31 cellular contexts compared by ENCODE assay signal in the genomic region with DNA sequence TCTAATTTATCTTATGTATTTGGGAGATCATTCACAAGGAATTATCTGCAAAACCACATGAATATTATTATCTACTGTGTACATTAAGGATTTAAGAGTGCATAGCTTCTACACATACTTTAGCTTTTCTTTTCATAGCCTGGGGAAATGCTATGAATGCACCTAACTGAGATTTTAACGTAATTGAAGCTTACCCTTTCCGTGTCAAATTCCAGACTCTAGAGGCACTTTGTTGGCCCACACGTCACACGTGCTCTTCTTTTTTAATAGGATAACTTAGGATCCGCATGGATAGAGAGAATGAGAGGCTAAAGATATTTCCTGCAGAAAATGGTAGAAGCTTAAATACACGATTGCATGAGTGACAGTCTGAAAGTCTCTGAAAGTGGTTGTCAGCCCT.
"Had no signal": no experiment of that assay in that cellular context is flagged by ENCODE, and none has a peak within 500 bp of the region (broad histone marks: within the 10 kb centered on the region; RNA-seq: fewer than 3 reads in every experiment).

No MANE protein-coding gene starts in this region.

- DNase-seq: activated B cell treated with CpG ODN at 0.5 μM for 24 hours; activated CD4-positive, alpha-beta memory T cell treated with anti-CD3 and anti-CD28 coated beads, Interleukin-2, amount 10 ng/mL, durations not matched to agents 7 days and 5 days; activated CD4-positive, alpha-beta T cell treated with anti-CD3 and anti-CD28 coated beads for 1 hour; activated CD4-positive, alpha-beta T cell treated with anti-CD3 and anti-CD28 coated beads, Interleukin-2, amount 50 U/mL, for 1 hour; activated CD8-positive, alpha-beta memory T cell treated with anti-CD3 and anti-CD28 coated beads, Interleukin-2, amount 50 U/mL, for 4 hours; activated effector memory CD4-positive, alpha-beta T cell treated with Interleukin-2 at 50 U/mL for 16 hours; activated naive CD4-positive, alpha-beta T cell; activated naive CD8-positive, alpha-beta T cell treated with anti-CD3 and anti-CD28 coated beads, Interleukin-2, amount 50 U/mL, for 24 hours; amniotic stem cell; Karpas-422; MM.1S; NCI-H1105; NCI-H1436; NCI-H1694 treated with DMSO at 0.1 percent for 48 hours; NCI-H2029 treated with DMSO at 0.1 percent for 48 hours; NCI-H345; NCI-H510A; NCI-H526 treated with DMSO at 0.1 percent for 48 hours; NK-92 treated with Interleukin-12 subunit alpha and Interleukin-12 subunit beta, amount 100 ng/mL, for 24 hours; OCI-M1; Peyer's patch; SHP77 had no signal

- H3K4me3 ChIP-seq: ascending aorta, cardiac muscle cell, K562, Peyer's patch, SJSA1 had no signal

- H3K36me3 ChIP-seq: ascending aorta, cardiac muscle cell, Peyer's patch, SJSA1 had no signal

- H3K9me3 ChIP-seq: ascending aorta, Peyer's patch, SJSA1 had no signal

- H3K27me3 Mint-ChIP-seq: activated B cell treated with CpG ODN at 0.5 μM for 24 hours; activated CD4-positive, alpha-beta memory T cell treated with anti-CD3 and anti-CD28 coated beads, Interleukin-2, amount 10 ng/mL, durations not matched to agents 7 days and 5 days; activated naive CD8-positive, alpha-beta T cell treated with anti-CD3 and anti-CD28 coated beads, Interleukin-2, amount 50 U/mL, for 24 hours; brain had no signal

- H3K27ac Mint-ChIP-seq: activated naive CD4-positive, alpha-beta T cell treated with anti-CD3 and anti-CD28 coated beads, Interleukin-2, amount 50 U/mL, for 72 hours; activated naive CD8-positive, alpha-beta T cell treated with anti-CD3 and anti-CD28 coated beads, Interleukin-2, amount 50 U/mL, for 24 hours; activated T-helper 1 cell treated with anti-CD3 and anti-CD28 coated beads, Interleukin-12 subunit alpha, Interleukin-12 subunit beta, Interleukin-2, Interleukin-4 antibody, amounts not matched to agents 30 ng/mL and 10 ng/mL and 1 ng/mL, durations not matched to agents 14 hours and 24 hours and 36 hours; brain had no signal

- H3K4me3 Mint-ChIP-seq: activated B cell treated with CpG ODN at 0.5 μM for 24 hours; activated CD4-positive, alpha-beta memory T cell treated with anti-CD3 and anti-CD28 coated beads, Interleukin-2, amount 10 ng/mL, durations not matched to agents 7 days and 5 days; activated naive CD8-positive, alpha-beta T cell treated with anti-CD3 and anti-CD28 coated beads, Interleukin-2, amount 50 U/mL, for 24 hours; activated T-helper 1 cell treated with anti-CD3 and anti-CD28 coated beads, Interleukin-12 subunit alpha, Interleukin-12 subunit beta, Interleukin-2, Interleukin-4 antibody, amounts not matched to agents 30 ng/mL and 10 ng/mL and 1 ng/mL, durations not matched to agents 14 hours and 24 hours and 36 hours; brain; T-helper 1 cell treated with Interleukin-12 subunit alpha and Interleukin-12 subunit beta and Interleukin-4 antibody, amounts not matched to agents 30 μg/mL and 1 μg/mL, for 36 hours had no signal

- H3K36me3 Mint-ChIP-seq: brain had no signal

- ATAC-seq: activated naive CD8-positive, alpha-beta T cell treated with anti-CD3 and anti-CD28 coated beads, Interleukin-2, amount 50 U/mL, for 24 hours; K562 had no signal

- H3K4me1 Mint-ChIP-seq: brain had no signal

- H3K27me3 ChIP-seq: ascending aorta, cardiac muscle cell, Peyer's patch, SJSA1 had no signal

- H3K9me3 Mint-ChIP-seq: activated B cell treated with CpG ODN at 0.5 μM for 24 hours; activated CD4-positive, alpha-beta memory T cell treated with anti-CD3 and anti-CD28 coated beads, Interleukin-2, amount 10 ng/mL, durations not matched to agents 7 days and 5 days; activated naive CD8-positive, alpha-beta T cell treated with anti-CD3 and anti-CD28 coated beads, Interleukin-2, amount 50 U/mL, for 24 hours; activated T-helper 1 cell treated with anti-CD3 and anti-CD28 coated beads, Interleukin-12 subunit alpha, Interleukin-12 subunit beta, Interleukin-2, Interleukin-4 antibody, amounts not matched to agents 30 ng/mL and 10 ng/mL and 1 ng/mL, durations not matched to agents 14 hours and 24 hours and 36 hours; T-helper 1 cell treated with Interleukin-12 subunit alpha and Interleukin-12 subunit beta and Interleukin-4 antibody, amounts not matched to agents 30 μg/mL and 1 μg/mL, for 36 hours had no signal

- H3K4me1 ChIP-seq: ascending aorta, Peyer's patch, SJSA1 had no signal

- H3K27ac ChIP-seq: ascending aorta, cardiac muscle cell, Peyer's patch, RWPE1, SJSA1 had no signal
